Comparison of ENCODE assay signal across 8 cellular contexts in the genomic region with DNA sequence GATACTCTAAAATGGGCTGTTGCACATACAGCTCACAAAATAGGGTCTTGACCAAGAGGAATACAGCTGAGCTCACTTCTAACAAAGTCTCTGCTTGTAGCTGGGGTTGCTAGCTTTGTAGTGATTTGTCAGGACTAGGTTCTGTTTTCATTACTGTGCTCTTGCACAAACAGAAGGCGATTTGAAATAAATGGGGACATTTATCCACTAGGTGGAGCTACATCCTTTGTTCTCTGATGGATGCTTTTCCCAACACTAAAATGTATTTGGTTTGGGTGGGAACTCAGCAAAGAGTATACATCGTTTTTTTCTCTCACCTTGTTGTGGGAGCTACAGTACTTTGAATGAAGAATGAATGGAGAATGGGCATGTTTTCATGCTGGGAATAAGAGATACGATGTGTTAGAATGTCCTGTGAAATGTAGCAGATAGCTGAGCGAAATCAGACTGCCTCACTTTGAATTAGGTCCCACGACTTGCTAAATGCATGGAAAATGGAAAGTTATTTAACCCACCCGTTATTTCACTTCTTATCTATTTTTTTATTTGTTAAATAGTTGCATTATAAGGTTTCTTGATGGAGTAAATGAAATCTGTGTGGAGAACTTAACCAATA.
A peak's percentile ranks its signal among the peaks of the same experiment; 100 is the strongest.
DNase-seq lines count a peak whose midpoint lies in the region; ATAC-seq and TF ChIP-seq lines count a peak whose summit lies in the region.

No MANE protein-coding gene starts in this region.

- WGBS in upper lobe of left lung, 2 donors, result 36 to 39% methylated on average over 6 of the region's 6 CpGs

- H3K27ac ChIP-seq in AG04450 (ENCODE audit: low read depth, low read length) (no peak overlapping the region), upper lobe of left lung (no peak overlapping the region)

- H3K27me3 ChIP-seq in AG04450 (ENCODE audit: control insufficient read depth, insufficient read depth, low read length) (no peaks in the 10 kb centered on the region), upper lobe of left lung (no peaks in the 10 kb centered on the region)

- TF ChIP-seq EP300 in upper lobe of left lung (IDR thresholded peaks at IDR 0.05), result no peak

- TF ChIP-seq CTCF in AG04450 (IDR thresholded peaks at IDR 0.05; ENCODE audit: low read depth, low read length) (peak; percentile 74), upper lobe of left lung (IDR thresholded peaks at IDR 0.05) (peak in 5 of 6 experiments; percentile 9 to 55 (median 42))

- POLR2A ChIA-PET in AG04450 (lab: Yijun Ruan, JAX), result no interaction called here

- H3K36me3 ChIP-seq in upper lobe of left lung, result no peaks in the 10 kb centered on the region

- CTCF ChIA-PET in AG04450 (lab: Charles Lee), result interaction anchor here (0.6 to 1.7 kb wide), 20 partner anchors 12 to 1880 kb away, joined by 3 to 16 read pairs (median 3); no protein-coding TSS in a partner anchor

- TF ChIP-seq POLR2A in upper lobe of left lung (IDR thresholded peaks at IDR 0.05), result no peak

- H3K4me3 ChIP-seq in AG04450 (ENCODE audit: low read depth, low read length) (no peak overlapping the region), upper lobe of left lung (no peak overlapping the region)

- no peaks in the 10 kb centered on the region for H3K9me3 ChIP-seq in AG04450 (ENCODE audit: control insufficient read depth, insufficient read depth, low read length)
- H3K9me3 ChIP-seq in upper lobe of left lung, result no peaks in the 10 kb centered on the region

- DNase-seq in AG04450 (ENCODE audit: low read depth, low spot score), result peak; percentile 13
- peak; percentile 42 for DNase-seq in NCI-H226
- peak; percentile 86 for DNase-seq in astrocyte of the hippocampus (ENCODE audit: low read depth, low spot score)
- peak; percentile 90 for DNase-seq in inferior parietal cortex (ENCODE audit: extremely low spot score)
- DNase-seq in upper lobe of left lung, result no peak

- ATAC-seq in GM18499 (IDR thresholded peaks at IDR 0.05; ENCODE audit: insufficient read depth, unreplicated experiment) (peak; percentile 66), HG03066 (IDR thresholded peaks at IDR 0.05; ENCODE audit: low read depth, unreplicated experiment) (peak; percentile 67), upper lobe of left lung (ENCODE audit: low FRiP score in 2 of 2) (peak in 1 of 2 donors; percentile 60), GM19467 (IDR thresholded peaks at IDR 0.05; ENCODE audit: unreplicated experiment) (no peak)

- no peaks in the 10 kb centered on the region for H3K4me1 ChIP-seq in upper lobe of left lung

Comparison
In these comparisons a context has a peak if more than half of its experiments do, and no peak if none do; other contexts are left out.
1. DNase-seq: peak in AG04450 (single experiment), NCI-H226 (single experiment), astrocyte of the hippocampus (single experiment) and inferior parietal cortex (single experiment); none in upper lobe of left lung (0 of 2).